Comparison of ENCODE assay signal across 9 cellular contexts in the genomic region with DNA sequence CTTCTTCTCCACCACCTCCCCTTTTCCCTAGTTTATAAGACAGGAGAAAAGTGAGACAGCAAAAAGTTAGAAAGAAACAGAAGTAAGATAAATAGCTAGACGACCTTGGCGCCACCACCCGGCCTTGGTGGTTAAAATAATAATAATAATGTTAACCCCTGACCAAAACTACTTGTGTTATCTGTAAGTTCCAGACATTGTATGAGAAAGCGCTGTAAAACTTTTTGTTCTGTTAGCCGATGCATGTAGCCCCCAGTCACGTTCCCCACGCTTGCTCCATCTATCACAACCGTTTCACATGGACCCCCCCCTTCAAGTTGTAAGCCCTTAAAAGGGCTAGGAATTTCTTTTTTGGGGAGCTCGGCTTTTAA. TPM values are rescaled to one million over a fixed set of nuclear protein-coding genes. Genes with fewer than 3 reads are reported as not detected.
DNase-seq lines count a peak whose midpoint lies in the region; ATAC-seq and TF ChIP-seq lines count a peak whose summit lies in the region.
"Had no signal": no experiment of that assay in that cellular context is flagged by ENCODE, and none has a peak within 500 bp of the region (broad histone marks: within the 10 kb centered on the region; RNA-seq: fewer than 3 reads in every experiment).

No MANE protein-coding gene starts in this region.

- H3K4me3 ChIP-seq in cardiac fibroblast (replicated peaks in 1 of 2; ENCODE audit: low read depth in 2 of 2, low read length in 2 of 2), result no peak overlapping the region
- peak overlapping the region; percentile 93 for H3K4me3 ChIP-seq in osteoblast (ENCODE audit: insufficient read depth, low read length)

- TF ChIP-seq CTCF in cardiac fibroblast (IDR thresholded peaks at IDR 0.05; ENCODE audit: low read depth, low read length) (no peak), osteoblast (IDR thresholded peaks at IDR 0.05; ENCODE audit: extremely low read depth, low read depth, low read length) (peak; percentile 11)

- in situ Hi-C loops in G401 (cut with HindIII; ENCODE audit: low sequenced_read_pairs), result no loop called here

- ATAC-seq in HG03565 (IDR thresholded peaks at IDR 0.05; ENCODE audit: unreplicated experiment), result no peak

- no peak overlapping the region for H3K27ac ChIP-seq in osteoblast (ENCODE audit: low read depth, low read length)

- H2AFZ ChIP-seq in osteoblast (ENCODE audit: low read length), result peak overlapping the region; percentile 98

- DNase-seq in DMS 273 (lab: John Stamatoyannopoulos, UW; ENCODE audit: unreplicated experiment) (peak; percentile 12), DMS 273 treated with DMSO at 0.1 percent for 48 hours (lab: John Stamatoyannopoulos, UW) (no peak), M059J (ENCODE audit: low read depth) (peak; percentile 40), cardiac fibroblast (ENCODE audit: low read depth in 2 of 2) (peak; percentile 16 to 28), osteoblast (ENCODE audit: insufficient read length, low spot score, missing footprints) (no peak), G401 (ENCODE audit: low spot score) (no peak), NCI-H1105 treated with DMSO at 0.1 percent for 48 hours (lab: John Stamatoyannopoulos, UW) (no peak)

- H4K20me1 ChIP-seq in osteoblast (ENCODE audit: insufficient read depth, low read length), result no peaks in the 10 kb centered on the region

- no peaks in the 10 kb centered on the region for H3K36me3 ChIP-seq in osteoblast (ENCODE audit: insufficient read depth, low read length)

- no peaks in the 10 kb centered on the region for H3K9me3 ChIP-seq in osteoblast (ENCODE audit: low read depth, low read length)

- peak overlapping the region; percentile 99 for H3K4me2 ChIP-seq in osteoblast (ENCODE audit: insufficient read depth, low read length)

- peaks cover 31% of the 10 kb centered on the region for H3K4me1 ChIP-seq in osteoblast (ENCODE audit: insufficient read depth, low read length)

- peaks cover 17% of the 10 kb centered on the region for H3K27me3 ChIP-seq in osteoblast (ENCODE audit: insufficient read depth, low read length)

- H3K79me2 ChIP-seq in osteoblast (ENCODE audit: insufficient read depth, low read length), result peaks cover 32% of the 10 kb centered on the region

RNA-seq across cellular contexts. Expression of a gene that starts 1.5 kb away (rescaled TPM):
- 68.2 and 82.4 TPM in 2 replicates for total RNA-seq in M059J (2014; rRNA removed; shearing (Covaris generic))
- total RNA-seq in osteoblast, result 4.7 and 7.1 TPM in 2 replicates
- total RNA-seq in G401 (2014; rRNA removed; shearing (Covaris generic)), result 82.8 and 147 TPM in 2 replicates

RNA-seq across cellular contexts. Expression of a gene that starts 53.1 kb away (rescaled TPM):
- total RNA-seq in M059J (2014; rRNA removed; shearing (Covaris generic)), result not detected in 2 replicates
- not detected in 2 replicates for total RNA-seq in osteoblast
- total RNA-seq in G401 (2014; rRNA removed; shearing (Covaris generic)), result not detected in 2 replicates
- total RNA-seq: occipital lobe had no signal

Comparison
In these comparisons a context has a peak if more than half of its experiments do, and no peak if none do; other contexts are left out.
1. DNase-seq: peak in DMS 273 (single experiment), M059J (single experiment) and cardiac fibroblast (2 of 2); none in DMS 273 treated with DMSO at 0.1 percent for 48 hours (single experiment), osteoblast (single experiment), G401 (single experiment) and NCI-H1105 treated with DMSO at 0.1 percent for 48 hours (single experiment).